ENCODE assay signal across 8 cellular contexts in genomic region chr14:21024668-21025373, GRCh38. TPM values are rescaled to one million over a fixed set of nuclear protein-coding genes. Genes with fewer than 3 reads are reported as not detected.
DNase-seq lines count a peak whose midpoint lies in the region; ATAC-seq and TF ChIP-seq lines count a peak whose summit lies in the region.

Gene NDRG2, minus strand, starts transcription at chr14:21025061. Its CDS starts 1,746 bp downstream, at chr14:21023315.

- CTCF ChIA-PET in CD8-positive, alpha-beta memory T cell (lab: Charles Lee), result interaction anchor here (2.5 to 2.7 kb wide), 2 partner anchors 10 to 15 kb away, joined by 12 to 17 read pairs; no protein-coding TSS in a partner anchor

- peak within 1 kb of the TSS; percentile 82 to 95 (median 92) for H3K4me3 Mint-ChIP-seq in CD8-positive, alpha-beta memory T cell
- H3K4me3 Mint-ChIP-seq in T-helper 2 cell treated with Interferon-gamma antibody and Interleukin-4, amounts not matched to agents 5 μg/mL and 100 μg/mL, for 36 hours, result peak within 1 kb of the TSS; percentile 80

- H3K36me3 ChIP-seq in CD8-positive, alpha-beta memory T cell (ENCODE audit: insufficient read depth, low read length), result no peaks in the 10 kb centered on the region
- H3K36me3 ChIP-seq in HUES6 (ENCODE audit: control insufficient read depth, insufficient read depth, low read length), result no peaks in the 10 kb centered on the region; the same call in 1 of the 2 replicates
- H3K36me3 ChIP-seq in ascending aorta, result peaks cover 4 to 16% of the 10 kb centered on the region in 2 donors
- H3K36me3 ChIP-seq in uterus, result no peaks in the 10 kb centered on the region

- H3K4me3 ChIP-seq in CD8-positive, alpha-beta memory T cell (ENCODE audit: low read length), result peak within 1 kb of the TSS; percentile 71
- peak within 1 kb of the TSS; percentile 93 for H3K4me3 ChIP-seq in HUES6 (ENCODE audit: low read depth, low read length)
- H3K4me3 ChIP-seq in ascending aorta, result peak within 1 kb of the TSS; percentile 67 to 93
- peak within 1 kb of the TSS; percentile 84 to 96 for H3K4me3 ChIP-seq in uterus

- no peaks in the 10 kb centered on the region for H3K9me3 ChIP-seq in CD8-positive, alpha-beta memory T cell (ENCODE audit: low read length)
- H3K9me3 ChIP-seq in HUES6 (ENCODE audit: control insufficient read depth, insufficient read depth, low read depth, low read length), result no peaks in the 10 kb centered on the region
- no peaks in the 10 kb centered on the region for H3K9me3 ChIP-seq in ascending aorta
- H3K9me3 ChIP-seq in uterus, result no peaks in the 10 kb centered on the region

- peak; percentile 66 to 86 (median 74) for DNase-seq in CD8-positive, alpha-beta memory T cell
- peak; percentile 40 for DNase-seq in T-helper 2 cell treated with Interferon-gamma antibody and Interleukin-4, amounts not matched to agents 5 μg/mL and 100 μg/mL, for 36 hours (ENCODE audit: low spot score)
- DNase-seq in ascending aorta (ENCODE audit: low spot score in 2 of 2) (peak in 1 of 2 donors; percentile 85), hypothalamus (lab: John Stamatoyannopoulos, UW) (peak in 49 of 51 donors; percentile 36 to 90 (median 77)), sciatic nerve (ENCODE audit: low spot score) (peak; percentile 86), uterus (peak; percentile 88 to 89)

- no peaks in the 10 kb centered on the region for H3K27me3 ChIP-seq in CD8-positive, alpha-beta memory T cell (ENCODE audit: insufficient read depth, low read length, poor library complexity, severe bottlenecking)
- peaks cover 32% of the 10 kb centered on the region for H3K27me3 ChIP-seq in HUES6 (ENCODE audit: control insufficient read depth, insufficient read depth, low read length)
- H3K27me3 ChIP-seq in ascending aorta, result no peaks in the 10 kb centered on the region
- no peaks in the 10 kb centered on the region for H3K27me3 ChIP-seq in uterus

- TF ChIP-seq CTCF in ascending aorta (IDR thresholded peaks at IDR 0.05), result no peak
- peak in 1 of 4 experiments; percentile 21 for TF ChIP-seq CTCF in uterus (IDR thresholded peaks at IDR 0.05)

- peaks cover 0 to 14% of the 10 kb centered on the region in 2 donors for H3K27me3 Mint-ChIP-seq in CD8-positive, alpha-beta memory T cell
- H3K27me3 Mint-ChIP-seq in T-helper 2 cell treated with Interferon-gamma antibody and Interleukin-4, amounts not matched to agents 5 μg/mL and 100 μg/mL, for 36 hours (ENCODE audit: low read depth), result peaks cover 39% of the 10 kb centered on the region

- POLR2A ChIA-PET in CD8-positive, alpha-beta memory T cell (lab: Charles Lee), result interaction anchor here (1.4 kb wide), 2 partner anchors 46 to 79 kb away, joined by 3 to 4 read pairs; no protein-coding TSS in a partner anchor

- H3K9me3 Mint-ChIP-seq in CD8-positive, alpha-beta memory T cell, result no peaks in the 10 kb centered on the region
- no peaks in the 10 kb centered on the region for H3K9me3 Mint-ChIP-seq in T-helper 2 cell treated with Interferon-gamma antibody and Interleukin-4, amounts not matched to agents 5 μg/mL and 100 μg/mL, for 36 hours

- H3K27ac Mint-ChIP-seq in CD8-positive, alpha-beta memory T cell, result peak within 1 kb of the TSS in 7 of 8 donors; percentile 51 to 96 (median 85)
- no peak within 1 kb of the TSS for H3K27ac Mint-ChIP-seq in T-helper 2 cell treated with Interferon-gamma antibody and Interleukin-4, amounts not matched to agents 5 μg/mL and 100 μg/mL, for 36 hours

- peaks cover 0 to 19% (median 2%) of the 10 kb centered on the region in 3 donors for H3K36me3 Mint-ChIP-seq in CD8-positive, alpha-beta memory T cell
- no peaks in the 10 kb centered on the region for H3K36me3 Mint-ChIP-seq in T-helper 2 cell treated with Interferon-gamma antibody and Interleukin-4, amounts not matched to agents 5 μg/mL and 100 μg/mL, for 36 hours (ENCODE audit: low read depth)

- peak; percentile 57 to 68 for TF ChIP-seq POLR2A in uterus (IDR thresholded peaks at IDR 0.05)

- peak within 1 kb of the TSS; percentile 85 for H3K9ac ChIP-seq in HUES6 (ENCODE audit: low read length)

- H3K4me1 Mint-ChIP-seq in CD8-positive, alpha-beta memory T cell, result peaks cover 20 to 24% (median 23%) of the 10 kb centered on the region in 3 donors
- H3K4me1 Mint-ChIP-seq in T-helper 2 cell treated with Interferon-gamma antibody and Interleukin-4, amounts not matched to agents 5 μg/mL and 100 μg/mL, for 36 hours (ENCODE audit: low read depth), result peaks cover 7% of the 10 kb centered on the region

- ATAC-seq in sciatic nerve (peak; percentile 85), HG03025 (IDR thresholded peaks at IDR 0.05; ENCODE audit: low FRiP score, unreplicated experiment) (no peak)

- intact Hi-C loops in ascending aorta (cut with DNase I) (loop anchor here (1.0 to 5.0 kb wide), 2 partner anchors 36 to 413 kb away; partner anchors contain the start of gene METTL17), sciatic nerve (cut with DNase I) (no loop called here), uterus (cut with DNase I; ENCODE audit: low total_unique reads) (no loop called here)

- H3K4me1 ChIP-seq in CD8-positive, alpha-beta memory T cell (ENCODE audit: insufficient read depth, low read length), result peaks cover 13% of the 10 kb centered on the region
- H3K4me1 ChIP-seq in HUES6 (ENCODE audit: control insufficient read depth, insufficient read depth, low read length), result peaks cover 35% of the 10 kb centered on the region
- H3K4me1 ChIP-seq in ascending aorta, result peaks cover 6 to 20% of the 10 kb centered on the region in 2 donors
- H3K4me1 ChIP-seq in uterus, result peaks cover 5 to 12% of the 10 kb centered on the region in 2 donors

- peak within 1 kb of the TSS; percentile 67 for H3K27ac ChIP-seq in CD8-positive, alpha-beta memory T cell (ENCODE audit: low read depth, low read length)
- H3K27ac ChIP-seq in HUES6 (ENCODE audit: low read depth, low read length), result peak within 1 kb of the TSS; percentile 60; the same call in 1 of the 2 replicates
- H3K27ac ChIP-seq in ascending aorta, result peak within 1 kb of the TSS; percentile 84 to 88
- peak within 1 kb of the TSS; percentile 99 for H3K27ac ChIP-seq in uterus

RNA-seq across cellular contexts. Expression of gene NDRG2, which starts in this region (rescaled TPM):
- 1 to 10 TPM; 4.8 to 5.0 TPM for total RNA-seq in CD8-positive, alpha-beta memory T cell
- polyA plus RNA-seq in CD8-positive, alpha-beta memory T cell, result 19.9 TPM
- total RNA-seq in ascending aorta (216 TPM), sciatic nerve (398 TPM), uterus (100 to 1,000 TPM; 111 to 563 (median 200) TPM)

Comparison
In these comparisons a context has a peak if more than half of its experiments do, and no peak if none do; other contexts are left out.
1. RNA of gene NDRG2 (total RNA-seq): 398 TPM in sciatic nerve (single experiment), 216 TPM in ascending aorta (single experiment) and 111 to 563 TPM in uterus; 4.8 to 5.0 TPM in CD8-positive, alpha-beta memory T cell; every median in the first group is over 10 times any median in the second.
2. Peak in every context shown above with its lines, with median percentiles within 50 percentile points of each other: H3K27ac ChIP-seq and H3K4me3 ChIP-seq.